In the genomic region with DNA sequence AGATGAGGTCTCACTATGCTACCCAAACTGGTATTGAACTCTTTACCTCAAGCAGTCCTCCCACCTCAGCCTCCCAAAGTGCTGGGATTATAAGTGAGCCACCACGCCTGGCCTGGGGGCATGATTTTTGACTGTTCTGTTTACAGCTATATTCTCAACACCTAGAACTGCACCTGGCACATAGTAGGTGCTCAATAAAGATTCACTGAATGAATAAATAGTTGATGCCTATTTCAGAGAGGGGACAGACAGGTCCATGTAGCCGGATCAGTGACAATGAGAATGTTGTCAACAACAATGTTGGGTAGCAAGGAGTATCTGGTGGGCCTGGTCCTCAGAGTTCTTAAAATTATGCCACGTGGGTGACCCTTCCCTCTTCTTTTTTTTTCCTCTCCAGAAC, we compare ENCODE assay signal across 1 cellular context.
TF ChIP-seq lines count a peak whose summit lies in the region.

No MANE protein-coding gene starts in this region.

TF ChIP-seq in IMR-90, 13 proteins besides CTCF, POLR2A, EP300 and RAD21 (continued from another document):
- TF ChIP-seq USF2 (IDR thresholded peaks at IDR 0.05; ENCODE audit: low read depth, low read length), result no peak
- no peak for TF ChIP-seq RCOR1 (IDR thresholded peaks at IDR 0.05; ENCODE audit: insufficient replicate concordance, low read length)
- no peak for TF ChIP-seq CEBPB (IDR thresholded peaks at IDR 0.05; ENCODE audit: low read depth, low read length)
- TF ChIP-seq ELK1 (IDR thresholded peaks at IDR 0.05; ENCODE audit: borderline replicate concordance, low read depth, low read length), result no peak
- TF ChIP-seq MAZ (IDR thresholded peaks at IDR 0.05; ENCODE audit: borderline replicate concordance, low read depth, low read length), result no peak
- TF ChIP-seq MXI1 (IDR thresholded peaks at IDR 0.05; ENCODE audit: borderline replicate concordance, low read depth, low read length), result no peak
- TF ChIP-seq FOS (IDR thresholded peaks at IDR 0.05; ENCODE audit: low read depth, low read length), result no peak
- no peak for TF ChIP-seq BHLHE40 (IDR thresholded peaks at IDR 0.05; ENCODE audit: low read depth, low read length)
